Comparison of ENCODE assay signal across 32 cellular contexts in genomic region chr2:67341012-67341318, GRCh38. TPM values are rescaled to one million over a fixed set of nuclear protein-coding genes. Genes with fewer than 3 reads are reported as not detected.
DNase-seq lines count a peak whose midpoint lies in the region; ATAC-seq and TF ChIP-seq lines count a peak whose summit lies in the region.
"Had no signal": no experiment of that assay in that cellular context is flagged by ENCODE, and none has a peak within 500 bp of the region (broad histone marks: within the 10 kb centered on the region; RNA-seq: fewer than 3 reads in every experiment).

No MANE protein-coding gene starts in this region.

- no peak overlapping the region for H2AFZ ChIP-seq in GM23338

- H3K36me3 Mint-ChIP-seq in GM23338 (ENCODE audit: low read depth) = no peaks in the 10 kb centered on the region; the same call in 2 of the 3 replicates
- H3K36me3 Mint-ChIP-seq in WTC11 = peaks cover 27% of the 10 kb centered on the region
- H3K36me3 Mint-ChIP-seq in CD14-positive monocyte = no peaks in the 10 kb centered on the region
- H3K36me3 Mint-ChIP-seq: CD4-positive, alpha-beta memory T cell; CD4-positive, CD25-positive, alpha-beta regulatory T cell; CD8-positive, alpha-beta memory T cell; CD8-positive, alpha-beta T cell had no signal

- intact Hi-C loops in left ventricle myocardium inferior (cut with micrococcal nuclease) = no loop called here
- intact Hi-C loops in right cardiac atrium (cut with DNase I) = no loop called here
- intact Hi-C loops in CD14-positive monocyte (cut with micrococcal nuclease) = no loop called here

- POLR2A ChIA-PET in WTC11 (lab: Charles Lee) = interaction anchor here (0.8 to 1.0 kb wide), 2 partner anchors 51 to 56 kb away, joined by 3 read pairs; partner anchors contain the start of gene ETAA1

- ATAC-seq in right cardiac atrium (no peak), GM23338 (peak; percentile 10; the same call in 2 of the 3 replicates), WTC11 (no peak)
- ATAC-seq: A549; CD8-positive, alpha-beta T cell had no signal

- H3K27me3 ChIP-seq in left ventricle myocardium inferior (ENCODE audit: low read depth) (peaks cover 39% of the 10 kb centered on the region), right cardiac atrium (ENCODE audit: control insufficient read depth, insufficient read depth) (no peaks in the 10 kb centered on the region), GM23338 (ENCODE audit: insufficient read depth) (no peaks in the 10 kb centered on the region)
- H3K27me3 ChIP-seq: BE2C; BLaER1; BLaER1 treated with 17β-estradiol and CSF1 and Interleukin-3, amounts not matched to agents 10 nM and 100 nM had no signal

- H3K27me3 Mint-ChIP-seq in GM23338 (ENCODE audit: insufficient read depth, low read depth, poor library complexity) (peaks cover 26% of the 10 kb centered on the region), WTC11 (ENCODE audit: low read depth) (no peaks in the 10 kb centered on the region), CD14-positive monocyte (ENCODE audit: low read depth in 3 of 3) (peaks cover 0 to 2% (median 2%) of the 10 kb centered on the region in 3 donors)

- TF ChIP-seq CTCF in left ventricle myocardium inferior (IDR thresholded peaks at IDR 0.05; ENCODE audit: borderline replicate concordance) (no peak), GM23338 (conservative IDR thresholded peaks at IDR 0.05; ENCODE audit: low read depth in 2 of 2) (no peak), WTC11 (IDR thresholded peaks at IDR 0.05) (no peak), CD14-positive monocyte (IDR thresholded peaks at IDR 0.05) (no peak)

- H3K4me1 ChIP-seq in left ventricle myocardium inferior (peaks cover 15% of the 10 kb centered on the region), right cardiac atrium (ENCODE audit: control insufficient read depth, insufficient read depth, low read length) (no peaks in the 10 kb centered on the region), GM23338 (ENCODE audit: insufficient read depth) (no peaks in the 10 kb centered on the region)
- H3K4me1 ChIP-seq: A549; BE2C; BLaER1; BLaER1 treated with 17β-estradiol and CSF1 and Interleukin-3, amounts not matched to agents 10 nM and 100 nM; Caco-2 had no signal

- H3K9me3 Mint-ChIP-seq in GM23338 = no peaks in the 10 kb centered on the region
- no peaks in the 10 kb centered on the region for H3K9me3 Mint-ChIP-seq in WTC11
- H3K9me3 Mint-ChIP-seq in CD14-positive monocyte = peaks cover 0 to 13% (median 3%) of the 10 kb centered on the region in 7 donors
- H3K9me3 Mint-ChIP-seq: CD4-positive, alpha-beta T cell; CD8-positive, alpha-beta T cell had no signal

- no peak overlapping the region for H3K4me2 ChIP-seq in GM23338
- H3K4me2 ChIP-seq: A549; BLaER1; BLaER1 treated with 17β-estradiol and CSF1 and Interleukin-3, amounts not matched to agents 10 nM and 100 nM had no signal

- no peaks in the 10 kb centered on the region for H3K9me2 ChIP-seq in GM23338 (ENCODE audit: insufficient read depth)

- CTCF ChIA-PET in WTC11 (lab: Charles Lee) = interaction anchor here (0.7 to 1.1 kb wide), 4 partner anchors 10 to 310 kb away, joined by 3 to 4 read pairs (median 3); no protein-coding TSS in a partner anchor

- H4K20me1 ChIP-seq in GM23338 (replicated peaks; ENCODE audit: insufficient read depth) = no peaks in the 10 kb centered on the region
- H4K20me1 ChIP-seq: BLaER1; BLaER1 treated with 17β-estradiol and CSF1 and Interleukin-3, amounts not matched to agents 10 nM and 100 nM had no signal

- H3K36me3 ChIP-seq in left ventricle myocardium inferior (no peaks in the 10 kb centered on the region), GM23338 (ENCODE audit: insufficient read depth) (peaks cover 29% of the 10 kb centered on the region)
- H3K36me3 ChIP-seq: BE2C; BLaER1; BLaER1 treated with 17β-estradiol and CSF1 and Interleukin-3, amounts not matched to agents 10 nM and 100 nM had no signal

- peaks cover 7% of the 10 kb centered on the region for H3K9me3 ChIP-seq in left ventricle myocardium inferior (replicated peaks)
- no peaks in the 10 kb centered on the region for H3K9me3 ChIP-seq in right cardiac atrium (ENCODE audit: control insufficient read depth, low read length)
- H3K9me3 ChIP-seq: BE2C; BLaER1; BLaER1 treated with 17β-estradiol and CSF1 and Interleukin-3, amounts not matched to agents 10 nM and 100 nM; Caco-2 had no signal

- peaks cover 13% of the 10 kb centered on the region for H3K79me2 ChIP-seq in GM23338 (replicated peaks; ENCODE audit: insufficient read depth)

- H3F3A ChIP-seq in GM23338 (replicated peaks; ENCODE audit: low read depth) = peaks cover 10% of the 10 kb centered on the region; the same call in 1 of the 2 replicates

- H3K4me1 Mint-ChIP-seq in GM23338 (peaks cover 26% of the 10 kb centered on the region; the same call in 2 of the 3 replicates), WTC11 (peaks cover 30% of the 10 kb centered on the region), CD14-positive monocyte (no peaks in the 10 kb centered on the region)
- H3K4me1 Mint-ChIP-seq: B cell; CD4-positive, alpha-beta memory T cell; CD4-positive, CD25-positive, alpha-beta regulatory T cell; CD8-positive, alpha-beta memory T cell had no signal

- H3K4me3 Mint-ChIP-seq in GM23338 (no peak overlapping the region), WTC11 (no peak overlapping the region), CD14-positive monocyte (no peak overlapping the region)
- H3K4me3 Mint-ChIP-seq: B cell; CD4-positive, alpha-beta memory T cell; CD4-positive, alpha-beta T cell; CD4-positive, CD25-positive, alpha-beta regulatory T cell; CD8-positive, alpha-beta memory T cell; CD8-positive, alpha-beta T cell had no signal

- H3K27ac ChIP-seq in left ventricle myocardium inferior (replicated peaks) (peak overlapping the region; percentile 67), right cardiac atrium (ENCODE audit: low read length) (no peak overlapping the region), GM23338 (ENCODE audit: low read depth) (peak overlapping the region; percentile 5; the same call in 1 of the 2 replicates)
- H3K27ac ChIP-seq: 22Rv1; A549; BLaER1; BLaER1 treated with 17β-estradiol and CSF1 and Interleukin-3, amounts not matched to agents 10 nM and 100 nM; C4-2B had no signal

- H3K4me3 ChIP-seq in left ventricle myocardium inferior (no peak overlapping the region), right cardiac atrium (ENCODE audit: low read length) (no peak overlapping the region), GM23338 (no peak overlapping the region)
- H3K4me3 ChIP-seq: A549; BLaER1; BLaER1 treated with 17β-estradiol and CSF1 and Interleukin-3, amounts not matched to agents 10 nM and 100 nM had no signal

- no peak for DNase-seq in left ventricle myocardium inferior
- no peak for DNase-seq in right cardiac atrium
- DNase-seq in GM23338 (ENCODE audit: low spot score) = no peak
- no peak for DNase-seq in WTC11 (ENCODE audit: low spot score)
- no peak for DNase-seq in retina
- no peak for DNase-seq in CD14-positive monocyte (ENCODE audit: low spot score)
- DNase-seq: 8988T; ACHN; AML-193; BE2C; C1 segment of cervical spinal cord; Caco-2; Calu3; CD4-positive, alpha-beta memory T cell; CD4-positive, alpha-beta T cell; CD4-positive, CD25-positive, alpha-beta regulatory T cell; CD8-positive, alpha-beta memory T cell; CD8-positive, alpha-beta T cell; COR-L47; DMS 273 treated with DMSO at 0.1 percent for 48 hours; DMS153; DMS53; DMS79; DMS79 treated with DMSO at 0.1 percent for 48 hours; DND-41; EL had no signal

- H3K27ac Mint-ChIP-seq in GM23338 (peak overlapping the region; percentile 32; the same call in 1 of the 2 replicates), WTC11 (peak overlapping the region; percentile 21; the same call in 1 of the 2 replicates), CD14-positive monocyte (no peak overlapping the region)
- H3K27ac Mint-ChIP-seq: B cell; CD4-positive, alpha-beta memory T cell; CD4-positive, alpha-beta T cell; CD4-positive, CD25-positive, alpha-beta regulatory T cell; CD8-positive, alpha-beta memory T cell; CD8-positive, alpha-beta T cell had no signal

- WGBS in right cardiac atrium = 80% methylated on average over 1 of the region's 1 CpG

TF ChIP-seq in WTC11, 78 proteins besides CTCF, POLR2A, EP300 and RAD21 (continues in another document):
- peak; percentile 22; the same call in 1 of the 2 replicates for TF ChIP-seq ERG (CRISPR knock-in tag; IDR thresholded peaks at IDR 0.05)

RNA-seq across cellular contexts. Expression of gene ETAA1, which starts 56.2 kb away (rescaled TPM):
- total RNA-seq in left ventricle myocardium inferior = 4.3 TPM
- 1 to 10 TPM; 4.6 to 6.3 (median 5.6) TPM for total RNA-seq in right cardiac atrium
- polyA plus RNA-seq in right cardiac atrium = 4.2 TPM
- 45.5 and 48.2 TPM in 2 replicates for total RNA-seq in GM23338 (2014; rRNA removed; shearing (Covaris generic))
- polyA plus RNA-seq in GM23338 (2016; fragmentation: Nextera tagmentation; extraction: Ambion mirVana) = 15.8 and 22.2 TPM in 2 replicates
- 23.8 to 27.3 TPM (median 24.6 TPM) in 3 replicates for total RNA-seq in WTC11 (2021)
- polyA plus RNA-seq in CD14-positive monocyte = 1 to 10 TPM in 1 of 2 donors, under 1 TPM in 1; 0.78 to 1.7 TPM

Comparison
In these comparisons a context has a peak if more than half of its experiments do, and no peak if none do; other contexts are left out.
1. H3K27ac Mint-ChIP-seq: peak in GM23338 (single experiment) and WTC11 (single experiment); none in CD14-positive monocyte (0 of 7).